In genomic region chr12:116735951-116736599, GRCh38 we compare ENCODE assay signal across 1 cellular context.
TF ChIP-seq lines count a peak whose summit lies in the region.

No MANE protein-coding gene starts in this region.

TF ChIP-seq in HepG2, 621 proteins besides CTCF, POLR2A, EP300 and RAD21 (continued from another document):
- peak; percentile 80 for TF ChIP-seq ARID5B (CRISPR knock-in tag; IDR thresholded peaks at IDR 0.05)
- no peak for TF ChIP-seq CBX1 (IDR thresholded peaks at IDR 0.05; ENCODE audit: low read depth)
- TF ChIP-seq SKIL (CRISPR knock-in tag; IDR thresholded peaks at IDR 0.05; ENCODE audit: borderline replicate concordance), result peak; percentile 80; the same call in 1 of the 2 replicates
